Comparison of ENCODE assay signal across 23 cellular contexts in genomic region chr15:37574985-37575384, GRCh38.
A peak's percentile ranks its signal among the peaks of the same experiment; 100 is the strongest.
DNase-seq lines count a peak whose midpoint lies in the region; ATAC-seq, FAIRE-seq and TF ChIP-seq lines count a peak whose summit lies in the region.
"Had no signal": no experiment of that assay in that cellular context is flagged by ENCODE, and none has a peak within 500 bp of the region (broad histone marks: within the 10 kb centered on the region; RNA-seq: fewer than 3 reads in every experiment).

No MANE protein-coding gene starts in this region.

- H3K4me3 Mint-ChIP-seq in activated CD4-positive, alpha-beta T cell treated with anti-CD3 and anti-CD28 coated beads, Interleukin-2, amount 10 ng/mL, durations not matched to agents 24 days and 14 days = no peak overlapping the region
- H3K4me3 Mint-ChIP-seq in CD4-positive, alpha-beta memory T cell = no peak overlapping the region
- H3K4me3 Mint-ChIP-seq: B cell; CD4-positive, CD25-positive, alpha-beta regulatory T cell had no signal

- no peak for FAIRE-seq in bronchial epithelial cell (lab: Jason Lieb, UNC)
- FAIRE-seq: A549, GM12892 had no signal

- CTCF ChIA-PET in CD4-positive, alpha-beta memory T cell (lab: Charles Lee; ENCODE audit: partially characterized antibody) = no interaction called here

- no peak overlapping the region for H3K27ac Mint-ChIP-seq in activated CD4-positive, alpha-beta T cell treated with anti-CD3 and anti-CD28 coated beads, Interleukin-2, amount 10 ng/mL, durations not matched to agents 24 days and 14 days
- no peak overlapping the region for H3K27ac Mint-ChIP-seq in CD4-positive, alpha-beta memory T cell
- H3K27ac Mint-ChIP-seq: B cell; CD4-positive, CD25-positive, alpha-beta regulatory T cell had no signal

- H3K27me3 ChIP-seq in RWPE2 (ENCODE audit: insufficient read depth, poor library complexity, severe bottlenecking) = peaks cover 55% of the 10 kb centered on the region
- H3K27me3 ChIP-seq in bronchial epithelial cell (ENCODE audit: control insufficient read depth, insufficient read depth, low read length) = no peaks in the 10 kb centered on the region
- H3K27me3 ChIP-seq in CD4-positive, alpha-beta memory T cell (ENCODE audit: insufficient read depth, low read length) = no peaks in the 10 kb centered on the region

- DNase-seq in HCEC 1CT (peak; percentile 3), RWPE2 (ENCODE audit: low spot score) (no peak), bronchial epithelial cell (ENCODE audit: low read depth) (peak; percentile 8), renal cortical epithelial cell (ENCODE audit: low read depth) (peak; percentile 0), midbrain (lab: John Stamatoyannopoulos, UW) (no peak), hippocampal formation (lab: John Stamatoyannopoulos, UW) (no peak)
- DNase-seq in activated CD4-positive, alpha-beta T cell treated with anti-CD3 and anti-CD28 coated beads, Interleukin-2, amount 10 ng/mL, durations not matched to agents 24 days and 14 days = no peak
- no peak for DNase-seq in CD4-positive, alpha-beta memory T cell
- DNase-seq: CD4-positive, CD25-positive, alpha-beta regulatory T cell; COR-L47; DMS79; GOT3; Karpas-422; NCI-H1694; NCI-H2081 treated with DMSO at 0.1 percent for 48 hours; NCI-H2171 treated with DMSO at 0.1 percent for 48 hours; NCI-H526; RPMI8226; SHP77 treated with DMSO at 0.1 percent for 48 hours had no signal

- TF ChIP-seq CTCF in RWPE2 (IDR thresholded peaks at IDR 0.05; ENCODE audit: poor library complexity, severe bottlenecking) (no peak), bronchial epithelial cell (IDR thresholded peaks at IDR 0.05; ENCODE audit: insufficient read depth, low read length, severe bottlenecking) (no peak)

- POLR2A ChIA-PET in CD4-positive, alpha-beta memory T cell (lab: Charles Lee; ENCODE audit: partially characterized antibody) = no interaction called here

- peaks cover 3% of the 10 kb centered on the region for H3K4me1 ChIP-seq in RWPE2 (ENCODE audit: insufficient read depth, poor library complexity, severe bottlenecking)
- no peaks in the 10 kb centered on the region for H3K4me1 ChIP-seq in CD4-positive, alpha-beta memory T cell (ENCODE audit: insufficient read depth, low read length)
- H3K4me1 ChIP-seq: A549 had no signal

- no peak overlapping the region for H3K27ac ChIP-seq in RWPE2 (ENCODE audit: poor library complexity, severe bottlenecking)
- H3K27ac ChIP-seq in CD4-positive, alpha-beta memory T cell (ENCODE audit: low read depth, low read length) = no peak overlapping the region
- H3K27ac ChIP-seq: A549, SK-N-MC had no signal

- no peaks in the 10 kb centered on the region for H3K9me3 ChIP-seq in RWPE2 (ENCODE audit: severe bottlenecking)
- no peaks in the 10 kb centered on the region for H3K9me3 ChIP-seq in CD4-positive, alpha-beta memory T cell (ENCODE audit: control insufficient read depth in 1 of 2, low read length in 2 of 2)
- H3K9me3 ChIP-seq: A549 had no signal

- intact Hi-C loops in activated CD4-positive, alpha-beta T cell treated with anti-CD3 and anti-CD28 coated beads, Interleukin-2, amount 10 ng/mL, durations not matched to agents 24 days and 14 days (cut with micrococcal nuclease) = no loop called here
- intact Hi-C loops in CD4-positive, alpha-beta memory T cell (cut with micrococcal nuclease) = no loop called here

- H3K4me3 ChIP-seq in RWPE2 (ENCODE audit: severe bottlenecking) = no peak overlapping the region
- no peak overlapping the region for H3K4me3 ChIP-seq in bronchial epithelial cell (ENCODE audit: low read depth, low read length)
- no peak overlapping the region for H3K4me3 ChIP-seq in CD4-positive, alpha-beta memory T cell (ENCODE audit: low read length in 2 of 2)
- H3K4me3 ChIP-seq: A549, SK-N-MC had no signal

- H3K36me3 ChIP-seq in RWPE2 (ENCODE audit: low read depth) = no peaks in the 10 kb centered on the region
- H3K36me3 ChIP-seq in bronchial epithelial cell (ENCODE audit: control insufficient read depth, insufficient read depth, low read length) = no peaks in the 10 kb centered on the region
- H3K36me3 ChIP-seq in CD4-positive, alpha-beta memory T cell (ENCODE audit: insufficient read depth, low read length) = no peaks in the 10 kb centered on the region

- H3K4me1 Mint-ChIP-seq in activated CD4-positive, alpha-beta T cell treated with anti-CD3 and anti-CD28 coated beads, Interleukin-2, amount 10 ng/mL, durations not matched to agents 24 days and 14 days = no peaks in the 10 kb centered on the region
- no peaks in the 10 kb centered on the region for H3K4me1 Mint-ChIP-seq in CD4-positive, alpha-beta memory T cell
- H3K4me1 Mint-ChIP-seq: B cell; CD4-positive, CD25-positive, alpha-beta regulatory T cell had no signal

- H3K9me3 Mint-ChIP-seq in activated CD4-positive, alpha-beta T cell treated with anti-CD3 and anti-CD28 coated beads, Interleukin-2, amount 10 ng/mL, durations not matched to agents 24 days and 14 days = no peaks in the 10 kb centered on the region
- H3K9me3 Mint-ChIP-seq in CD4-positive, alpha-beta memory T cell = peaks cover 0 to 2% (median 0%) of the 10 kb centered on the region in 8 donors

- H3K27me3 Mint-ChIP-seq in activated CD4-positive, alpha-beta T cell treated with anti-CD3 and anti-CD28 coated beads, Interleukin-2, amount 10 ng/mL, durations not matched to agents 24 days and 14 days = no peaks in the 10 kb centered on the region
- no peaks in the 10 kb centered on the region for H3K27me3 Mint-ChIP-seq in CD4-positive, alpha-beta memory T cell
- H3K27me3 Mint-ChIP-seq: B cell; CD4-positive, CD25-positive, alpha-beta regulatory T cell had no signal

- ATAC-seq in RWPE2 (ENCODE audit: low read depth) = peak; percentile 64; the same call in 2 of the 3 replicates
- ATAC-seq: A549 had no signal

- no peaks in the 10 kb centered on the region for H3K36me3 Mint-ChIP-seq in activated CD4-positive, alpha-beta T cell treated with anti-CD3 and anti-CD28 coated beads, Interleukin-2, amount 10 ng/mL, durations not matched to agents 24 days and 14 days (ENCODE audit: low read depth)
- no peaks in the 10 kb centered on the region for H3K36me3 Mint-ChIP-seq in CD4-positive, alpha-beta memory T cell
- H3K36me3 Mint-ChIP-seq: CD4-positive, CD25-positive, alpha-beta regulatory T cell had no signal

Comparison
In these comparisons a context has a peak if more than half of its experiments do, and no peak if none do; other contexts are left out.
1. DNase-seq: peak in HCEC 1CT (single experiment), bronchial epithelial cell (single experiment) and renal cortical epithelial cell (single experiment); none in RWPE2 (single experiment), midbrain (single experiment), activated CD4-positive, alpha-beta T cell treated with anti-CD3 and anti-CD28 coated beads, Interleukin-2, amount 10 ng/mL, durations not matched to agents 24 days and 14 days (single experiment), hippocampal formation (0 of 2) and CD4-positive, alpha-beta memory T cell (0 of 5).